In genomic region chr5:177320879-177321278, GRCh38 we compare ENCODE assay signal across 1 cellular context.
TF ChIP-seq lines count a peak whose summit lies in the region.

No MANE protein-coding gene starts in this region.

TF ChIP-seq in HepG2, 621 proteins besides CTCF, POLR2A, EP300 and RAD21:
- TF ChIP-seq BHLHE40 (IDR thresholded peaks at IDR 0.05; ENCODE audit: low read length) (no peak), SMC3 (IDR thresholded peaks at IDR 0.05; ENCODE audit: low read length) (no peak), ZNF207 (IDR thresholded peaks at IDR 0.05; ENCODE audit: borderline replicate concordance) (no peak), SOX13 (IDR thresholded peaks at IDR 0.05) (no peak), SOX13 (CRISPR knock-in tag; conservative IDR thresholded peaks at IDR 0.05 in 1 of 2, IDR thresholded peaks at IDR 0.05 in 1 of 2) (no peak), CENPX (CRISPR knock-in tag; IDR thresholded peaks at IDR 0.05) (no peak), RNF219 (CRISPR knock-in tag; IDR thresholded peaks at IDR 0.05) (no peak), SRF (IDR thresholded peaks at IDR 0.05; ENCODE audit: low read depth, low read length) (no peak), ZNF142 (CRISPR knock-in tag; IDR thresholded peaks at IDR 0.05) (no peak), ZBTB7A (CRISPR knock-in tag; IDR thresholded peaks at IDR 0.05) (no peak), ZIK1 (CRISPR knock-in tag; IDR thresholded peaks at IDR 0.05; ENCODE audit: borderline replicate concordance, low read depth) (no peak), PAXIP1 (CRISPR knock-in tag; conservative IDR thresholded peaks at IDR 0.05) (no peak), ZNF441 (CRISPR knock-in tag; IDR thresholded peaks at IDR 0.05; ENCODE audit: borderline replicate concordance) (no peak), ZC3H4 (CRISPR knock-in tag; IDR thresholded peaks at IDR 0.05; ENCODE audit: borderline replicate concordance) (no peak)
TF ChIP-seq in HepG2: peak in this region for 0.
